In genomic region chr12:49740930-49741881, GRCh38 we compare ENCODE assay signal across 1 cellular context.
TF ChIP-seq lines count a peak whose summit lies in the region.

A gene with protein sequence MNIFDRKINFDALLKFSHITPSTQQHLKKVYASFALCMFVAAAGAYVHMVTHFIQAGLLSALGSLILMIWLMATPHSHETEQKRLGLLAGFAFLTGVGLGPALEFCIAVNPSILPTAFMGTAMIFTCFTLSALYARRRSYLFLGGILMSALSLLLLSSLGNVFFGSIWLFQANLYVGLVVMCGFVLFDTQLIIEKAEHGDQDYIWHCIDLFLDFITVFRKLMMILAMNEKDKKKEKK (plus strand): TSS chr12:49741557. CDS start chr12:49752494, 10,937 bp downstream.

TF ChIP-seq in K562, 482 proteins besides CTCF, POLR2A, EP300 and RAD21 (continued from another document and continues in another):
- TF ChIP-seq, protein P1, sequence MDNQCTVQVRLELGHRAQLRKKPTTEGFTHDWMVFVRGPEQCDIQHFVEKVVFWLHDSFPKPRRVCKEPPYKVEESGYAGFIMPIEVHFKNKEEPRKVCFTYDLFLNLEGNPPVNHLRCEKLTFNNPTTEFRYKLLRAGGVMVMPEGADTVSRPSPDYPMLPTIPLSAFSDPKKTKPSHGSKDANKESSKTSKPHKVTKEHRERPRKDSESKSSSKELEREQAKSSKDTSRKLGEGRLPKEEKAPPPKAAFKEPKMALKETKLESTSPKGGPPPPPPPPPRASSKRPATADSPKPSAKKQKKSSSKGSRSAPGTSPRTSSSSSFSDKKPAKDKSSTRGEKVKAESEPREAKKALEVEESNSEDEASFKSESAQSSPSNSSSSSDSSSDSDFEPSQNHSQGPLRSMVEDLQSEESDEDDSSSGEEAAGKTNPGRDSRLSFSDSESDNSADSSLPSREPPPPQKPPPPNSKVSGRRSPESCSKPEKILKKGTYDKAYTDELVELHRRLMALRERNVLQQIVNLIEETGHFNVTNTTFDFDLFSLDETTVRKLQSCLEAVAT (IDR thresholded peaks at IDR 0.05), result peak; percentile 69 to 99; a peak in 3 of 4 replicates
- TF ChIP-seq ZNF77 (CRISPR knock-in tag; IDR thresholded peaks at IDR 0.05), result no peak
- TF ChIP-seq ZNF780A (CRISPR knock-in tag; IDR thresholded peaks at IDR 0.05), result no peak
- TF ChIP-seq DPF2 (IDR thresholded peaks at IDR 0.05), result peak; percentile 50; the same call in 1 of the 2 replicates
- peak; percentile 97 for TF ChIP-seq PKNOX1 (IDR thresholded peaks at IDR 0.05)
- TF ChIP-seq NR2F6 (CRISPR knock-in tag; IDR thresholded peaks at IDR 0.05), result peak; percentile 70; the same call in 1 of the 2 replicates
- no peak for TF ChIP-seq ZFPM2 (CRISPR knock-in tag; IDR thresholded peaks at IDR 0.05)
- TF ChIP-seq FOXP1 (CRISPR knock-in tag; IDR thresholded peaks at IDR 0.05), result peak; percentile 84; the same call in 1 of the 2 replicates
- TF ChIP-seq, protein P2, sequence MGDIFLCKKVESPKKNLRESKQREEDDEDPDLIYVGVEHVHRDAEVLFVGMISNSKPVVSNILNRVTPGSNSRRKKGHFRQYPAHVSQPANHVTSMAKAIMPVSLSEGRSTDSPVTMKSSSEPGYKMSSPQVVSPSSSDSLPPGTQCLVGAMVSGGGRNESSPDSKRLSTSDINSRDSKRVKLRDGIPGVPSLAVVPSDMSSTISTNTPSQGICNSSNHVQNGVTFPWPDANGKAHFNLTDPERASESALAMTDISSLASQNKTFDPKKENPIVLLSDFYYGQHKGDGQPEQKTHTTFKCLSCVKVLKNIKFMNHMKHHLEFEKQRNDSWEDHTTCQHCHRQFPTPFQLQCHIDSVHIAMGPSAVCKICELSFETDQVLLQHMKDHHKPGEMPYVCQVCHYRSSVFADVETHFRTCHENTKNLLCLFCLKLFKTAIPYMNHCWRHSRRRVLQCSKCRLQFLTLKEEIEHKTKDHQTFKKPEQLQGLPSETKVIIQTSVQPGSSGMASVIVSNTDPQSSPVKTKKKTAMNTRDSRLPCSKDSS (IDR thresholded peaks at IDR 0.05; ENCODE audit: low read depth, partially characterized antibody), result no peak
- TF ChIP-seq CREB5 (CRISPR knock-in tag; IDR thresholded peaks at IDR 0.05), result no peak
- 0 out of 2 replicates have a peak, but pooled peaks have one; percentile 33 for TF ChIP-seq ZEB2 (IDR thresholded peaks at IDR 0.05)
- no peak for TF ChIP-seq ILF3 (IDR thresholded peaks at IDR 0.05; ENCODE audit: borderline replicate concordance)
- TF ChIP-seq BDP1 (IDR thresholded peaks at IDR 0.05; ENCODE audit: insufficient read depth, insufficient read length), result no peak
- TF ChIP-seq, protein P3, sequence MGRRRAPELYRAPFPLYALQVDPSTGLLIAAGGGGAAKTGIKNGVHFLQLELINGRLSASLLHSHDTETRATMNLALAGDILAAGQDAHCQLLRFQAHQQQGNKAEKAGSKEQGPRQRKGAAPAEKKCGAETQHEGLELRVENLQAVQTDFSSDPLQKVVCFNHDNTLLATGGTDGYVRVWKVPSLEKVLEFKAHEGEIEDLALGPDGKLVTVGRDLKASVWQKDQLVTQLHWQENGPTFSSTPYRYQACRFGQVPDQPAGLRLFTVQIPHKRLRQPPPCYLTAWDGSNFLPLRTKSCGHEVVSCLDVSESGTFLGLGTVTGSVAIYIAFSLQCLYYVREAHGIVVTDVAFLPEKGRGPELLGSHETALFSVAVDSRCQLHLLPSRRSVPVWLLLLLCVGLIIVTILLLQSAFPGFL (CRISPR knock-in tag; IDR thresholded peaks at IDR 0.05), result no peak
- no peak for TF ChIP-seq NFXL1 (CRISPR knock-in tag; IDR thresholded peaks at IDR 0.05)
- TF ChIP-seq SMARCE1 (IDR thresholded peaks at IDR 0.05), result peak; percentile 15; the same call in 1 of the 2 replicates
- TF ChIP-seq CEBPB (tag; IDR thresholded peaks at IDR 0.05), result no peak
- peak; percentile 74 for TF ChIP-seq SIN3B (IDR thresholded peaks at IDR 0.05; ENCODE audit: low read depth)
- TF ChIP-seq SP2 (IDR thresholded peaks at IDR 0.05; ENCODE audit: extremely low read depth, low read depth, low read length, poor library complexity, severe bottlenecking), result peak; percentile 52
- no peak for TF ChIP-seq CBX2 (IDR thresholded peaks at IDR 0.05; ENCODE audit: insufficient read depth, low read length, poor library complexity, severe bottlenecking)
- TF ChIP-seq CC2D1A (IDR thresholded peaks at IDR 0.05), result peak; percentile 97
- no peak for TF ChIP-seq XRCC3 (IDR thresholded peaks at IDR 0.05)
- peak; percentile 64 for TF ChIP-seq LCOR (CRISPR knock-in tag; IDR thresholded peaks at IDR 0.05)
- peak; percentile 97 for TF ChIP-seq PHF8 (IDR thresholded peaks at IDR 0.05; ENCODE audit: borderline replicate concordance, low read length)
- TF ChIP-seq ZNF41 (CRISPR knock-in tag; conservative IDR thresholded peaks at IDR 0.05), result no peak
- TF ChIP-seq NR2C1 (IDR thresholded peaks at IDR 0.05), result peak; percentile 87
- peak; percentile 77 for TF ChIP-seq NR2C1 (tag; IDR thresholded peaks at IDR 0.05)
- peak; percentile 51; the same call in 1 of the 2 replicates for TF ChIP-seq TCF7L2 (IDR thresholded peaks at IDR 0.05; ENCODE audit: low read depth, low read length)
- peak; percentile 86 for TF ChIP-seq SP1 (CRISPR knock-in tag; IDR thresholded peaks at IDR 0.05)
- no peak for TF ChIP-seq ZNF121 (CRISPR knock-in tag; conservative IDR thresholded peaks at IDR 0.05)
- TF ChIP-seq HES1 (IDR thresholded peaks at IDR 0.05; ENCODE audit: low read depth), result no peak; the same call in 1 of the 2 replicates
- TF ChIP-seq OTX1 (CRISPR knock-in tag; IDR thresholded peaks at IDR 0.05), result peak; percentile 90; the same call in 1 of the 2 replicates
- no peak for TF ChIP-seq CREB3 (tag; conservative IDR thresholded peaks at IDR 0.05; ENCODE audit: low read depth)
- no peak for TF ChIP-seq ATF1 (CRISPR knock-in tag; IDR thresholded peaks at IDR 0.05)
- peak; percentile 76 for TF ChIP-seq ATF1 (tag; IDR thresholded peaks at IDR 0.05)
- TF ChIP-seq GMEB1 (CRISPR knock-in tag; IDR thresholded peaks at IDR 0.05), result peak; percentile 72
- TF ChIP-seq KHSRP (IDR thresholded peaks at IDR 0.05), result no peak; the same call in 1 of the 2 replicates
- peak; percentile 93 for TF ChIP-seq GABPB1 (CRISPR knock-in tag; IDR thresholded peaks at IDR 0.05)
- peak; percentile 88 for TF ChIP-seq ERF (CRISPR knock-in tag; IDR thresholded peaks at IDR 0.05)
- TF ChIP-seq SMARCC2 (IDR thresholded peaks at IDR 0.05; ENCODE audit: low read depth), result no peak
- TF ChIP-seq IRF1 (CRISPR knock-in tag; IDR thresholded peaks at IDR 0.05; ENCODE audit: borderline replicate concordance), result no peak
- peak; percentile 72 for TF ChIP-seq C11orf30 (IDR thresholded peaks at IDR 0.05; ENCODE audit: low read depth)
- no peak for TF ChIP-seq COPS2 (conservative IDR thresholded peaks at IDR 0.05)
- peak; percentile 87 for TF ChIP-seq KLF1 (tag; IDR thresholded peaks at IDR 0.05)
- TF ChIP-seq, protein P4, sequence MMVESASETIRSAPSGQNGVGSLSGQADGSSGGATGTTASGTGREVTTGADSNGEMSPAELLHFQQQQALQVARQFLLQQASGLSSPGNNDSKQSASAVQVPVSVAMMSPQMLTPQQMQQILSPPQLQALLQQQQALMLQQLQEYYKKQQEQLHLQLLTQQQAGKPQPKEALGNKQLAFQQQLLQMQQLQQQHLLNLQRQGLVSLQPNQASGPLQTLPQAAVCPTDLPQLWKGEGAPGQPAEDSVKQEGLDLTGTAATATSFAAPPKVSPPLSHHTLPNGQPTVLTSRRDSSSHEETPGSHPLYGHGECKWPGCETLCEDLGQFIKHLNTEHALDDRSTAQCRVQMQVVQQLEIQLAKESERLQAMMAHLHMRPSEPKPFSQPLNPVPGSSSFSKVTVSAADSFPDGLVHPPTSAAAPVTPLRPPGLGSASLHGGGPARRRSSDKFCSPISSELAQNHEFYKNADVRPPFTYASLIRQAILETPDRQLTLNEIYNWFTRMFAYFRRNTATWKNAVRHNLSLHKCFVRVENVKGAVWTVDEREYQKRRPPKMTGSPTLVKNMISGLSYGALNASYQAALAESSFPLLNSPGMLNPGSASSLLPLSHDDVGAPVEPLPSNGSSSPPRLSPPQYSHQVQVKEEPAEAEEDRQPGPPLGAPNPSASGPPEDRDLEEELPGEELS (CRISPR knock-in tag; IDR thresholded peaks at IDR 0.05; ENCODE audit: borderline replicate concordance), result no peak
- no peak for TF ChIP-seq ZNF140 (CRISPR knock-in tag; IDR thresholded peaks at IDR 0.05)
- TF ChIP-seq CTBP1 (IDR thresholded peaks at IDR 0.05; ENCODE audit: borderline replicate concordance), result peak; percentile 35; the same call in 1 of the 2 replicates
- peak; percentile 59 for TF ChIP-seq HCFC1 (IDR thresholded peaks at IDR 0.05; ENCODE audit: low read depth, low read length)
- TF ChIP-seq ZNF124 (CRISPR knock-in tag; IDR thresholded peaks at IDR 0.05), result no peak
- TF ChIP-seq, protein P5, sequence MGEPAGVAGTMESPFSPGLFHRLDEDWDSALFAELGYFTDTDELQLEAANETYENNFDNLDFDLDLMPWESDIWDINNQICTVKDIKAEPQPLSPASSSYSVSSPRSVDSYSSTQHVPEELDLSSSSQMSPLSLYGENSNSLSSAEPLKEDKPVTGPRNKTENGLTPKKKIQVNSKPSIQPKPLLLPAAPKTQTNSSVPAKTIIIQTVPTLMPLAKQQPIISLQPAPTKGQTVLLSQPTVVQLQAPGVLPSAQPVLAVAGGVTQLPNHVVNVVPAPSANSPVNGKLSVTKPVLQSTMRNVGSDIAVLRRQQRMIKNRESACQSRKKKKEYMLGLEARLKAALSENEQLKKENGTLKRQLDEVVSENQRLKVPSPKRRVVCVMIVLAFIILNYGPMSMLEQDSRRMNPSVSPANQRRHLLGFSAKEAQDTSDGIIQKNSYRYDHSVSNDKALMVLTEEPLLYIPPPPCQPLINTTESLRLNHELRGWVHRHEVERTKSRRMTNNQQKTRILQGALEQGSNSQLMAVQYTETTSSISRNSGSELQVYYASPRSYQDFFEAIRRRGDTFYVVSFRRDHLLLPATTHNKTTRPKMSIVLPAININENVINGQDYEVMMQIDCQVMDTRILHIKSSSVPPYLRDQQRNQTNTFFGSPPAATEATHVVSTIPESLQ (CRISPR knock-in tag; IDR thresholded peaks at IDR 0.05), result peak; percentile 96
- TF ChIP-seq KLF6 (CRISPR knock-in tag; IDR thresholded peaks at IDR 0.05; ENCODE audit: borderline replicate concordance), result peak; percentile 59; the same call in 1 of the 2 replicates
- no peak for TF ChIP-seq EZH2 (IDR thresholded peaks at IDR 0.05; ENCODE audit: borderline replicate concordance, low read depth, low read length)
